8 cellular contexts compared by ENCODE assay signal in the genomic region with DNA sequence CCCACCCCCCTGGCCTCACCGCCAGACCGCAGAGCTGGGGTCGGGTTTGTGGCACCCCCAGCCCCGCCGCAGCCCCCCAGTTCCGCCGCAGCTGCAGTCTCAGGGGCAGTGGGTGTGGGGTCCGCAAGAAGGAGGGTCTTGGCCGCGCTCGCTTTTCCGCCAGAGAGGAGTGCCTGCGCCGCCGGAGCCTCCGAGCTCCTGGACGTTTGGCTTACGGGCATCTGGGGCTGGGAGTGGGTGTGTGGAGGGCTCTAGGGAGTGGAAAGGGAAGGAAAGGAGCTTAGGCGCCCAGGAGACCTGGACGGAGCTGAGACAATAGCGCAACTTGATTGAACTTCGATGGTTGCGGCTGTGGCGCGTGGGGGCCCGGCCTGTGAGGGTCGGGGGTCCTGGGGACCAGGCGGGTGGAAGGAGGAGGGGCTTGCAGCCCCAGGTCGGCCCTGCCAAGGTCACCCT.
DNase-seq lines count a peak whose midpoint lies in the region; ATAC-seq, FAIRE-seq and TF ChIP-seq lines count a peak whose summit lies in the region.

No MANE protein-coding gene starts in this region.

- intact Hi-C loops in kidney (cut with DNase I) = no loop called here

- H3K27ac ChIP-seq in kidney (ENCODE audit: low read depth in 2 of 2, low read length in 2 of 2) (no peak overlapping the region), stomach smooth muscle (ENCODE audit: low read length) (no peak overlapping the region)

- H3K9me3 ChIP-seq in kidney (ENCODE audit: control insufficient read depth in 1 of 2, low read length in 2 of 2) (no peaks in the 10 kb centered on the region), stomach smooth muscle (ENCODE audit: control insufficient read depth in 2 of 2, low read length in 2 of 2) (no peaks in the 10 kb centered on the region)

- H3K9ac ChIP-seq in kidney (ENCODE audit: low read length in 2 of 2) (peak overlapping the region in 1 of 2 donors; percentile 53), stomach smooth muscle (ENCODE audit: low read length in 2 of 2) (peak overlapping the region; percentile 36 to 58)

- no peaks in the 10 kb centered on the region for H3K36me3 ChIP-seq in kidney (ENCODE audit: control insufficient read depth in 1 of 2, insufficient read depth in 2 of 2, low read length in 2 of 2)
- H3K36me3 ChIP-seq in stomach smooth muscle (ENCODE audit: control insufficient read depth in 2 of 2, insufficient read depth in 2 of 2, low read length in 2 of 2) = no peaks in the 10 kb centered on the region

- in situ Hi-C loops in astrocyte of the cerebellum (cut with HindIII; ENCODE audit: low sequenced_read_pairs) = no loop called here

- DNase-seq in NCI-H82 (lab: John Stamatoyannopoulos, UW) (peak; percentile 43), NCI-H82 treated with DMSO at 0.1 percent for 48 hours (lab: John Stamatoyannopoulos, UW; ENCODE audit: unreplicated experiment) (no peak), astrocyte of the cerebellum (ENCODE audit: low read depth) (no peak), kidney (no peak), NCI-H187 (lab: John Stamatoyannopoulos, UW) (no peak), NCI-H1436 (lab: John Stamatoyannopoulos, UW) (no peak)

- no peak for TF ChIP-seq CTCF in astrocyte of the cerebellum (IDR thresholded peaks at IDR 0.05; ENCODE audit: low read depth, low read length, missing control alignments)
- TF ChIP-seq CTCF in kidney (IDR thresholded peaks at IDR 0.05; ENCODE audit: borderline replicate concordance, extremely low read depth, insufficient read depth) = no peak

- no peaks in the 10 kb centered on the region for H3K27me3 ChIP-seq in stomach smooth muscle (ENCODE audit: control insufficient read depth in 1 of 2, insufficient read depth in 2 of 2, low read length in 2 of 2)

- FAIRE-seq in kidney (lab: Jason Lieb, UNC) = no peak

- H3K4me1 ChIP-seq in kidney (ENCODE audit: control insufficient read depth in 1 of 2, insufficient read depth in 1 of 2, low read depth in 1 of 2, low read length in 2 of 2) = peaks cover 0 to 12% of the 10 kb centered on the region in 2 donors
- peaks cover 37% of the 10 kb centered on the region for H3K4me1 ChIP-seq in stomach smooth muscle (ENCODE audit: control insufficient read depth, insufficient read depth, low read length)

- no peak for ATAC-seq in GM18867 (IDR thresholded peaks at IDR 0.05; ENCODE audit: unreplicated experiment)

- H3K4me3 ChIP-seq in astrocyte of the cerebellum (ENCODE audit: low read depth, low read length) = peak overlapping the region; percentile 79
- H3K4me3 ChIP-seq in kidney (ENCODE audit: low read length in 2 of 2) = peak overlapping the region; percentile 53 to 68
- peak overlapping the region; percentile 68 to 81 for H3K4me3 ChIP-seq in stomach smooth muscle (ENCODE audit: low read length in 2 of 2)
